9 cellular contexts compared by ENCODE assay signal in genomic region chr5:116361171-116361967, GRCh38.
DNase-seq lines count a peak whose midpoint lies in the region; ATAC-seq and TF ChIP-seq lines count a peak whose summit lies in the region.
"Had no signal": no experiment of that assay in that cellular context is flagged by ENCODE, and none has a peak within 500 bp of the region (broad histone marks: within the 10 kb centered on the region; RNA-seq: fewer than 3 reads in every experiment).

No MANE protein-coding gene starts in this region.

- ATAC-seq in right lobe of liver = peak; percentile 71 to 85 (median 78)
- ATAC-seq in HG03378 (IDR thresholded peaks at IDR 0.05; ENCODE audit: unreplicated experiment) = no peak

- TF ChIP-seq CTCF in right lobe of liver (IDR thresholded peaks at IDR 0.05) = peak in 3 of 4 donors; percentile 6 to 26 (median 13)
- peak in 2 of 6 experiments; percentile 11 to 31 for TF ChIP-seq CTCF in thyroid gland (IDR thresholded peaks at IDR 0.05)

- WGBS in ectodermal cell, 2 experiments = 55 to 58% methylated on average over 53 of the region's 53 CpGs
- 76% methylated on average over 22 of the region's 53 CpGs for WGBS in right lobe of liver (ENCODE audit: insufficient coverage, low coverage, low lambda C conversion rate, missing lambda C conversion rate)
- WGBS in thyroid gland, 2 donors = 34 to 63% methylated on average over 31 to 49 of the region's 53 CpGs

- no peaks in the 10 kb centered on the region for H3K36me3 ChIP-seq in ectodermal cell (ENCODE audit: control insufficient read depth, insufficient read depth, low read length)
- no peaks in the 10 kb centered on the region for H3K36me3 ChIP-seq in right lobe of liver
- no peaks in the 10 kb centered on the region for H3K36me3 ChIP-seq in thyroid gland

- H3K27me3 ChIP-seq in ectodermal cell (ENCODE audit: control insufficient read depth, insufficient read depth, low read length, poor library complexity, severe bottlenecking) (no peaks in the 10 kb centered on the region), right lobe of liver (no peaks in the 10 kb centered on the region), thyroid gland (no peaks in the 10 kb centered on the region)

- H3K9me3 ChIP-seq in ectodermal cell (ENCODE audit: control insufficient read depth, low read length) (no peaks in the 10 kb centered on the region), right lobe of liver (no peaks in the 10 kb centered on the region), thyroid gland (no peaks in the 10 kb centered on the region)

- H3K27ac ChIP-seq in ectodermal cell (ENCODE audit: insufficient read depth, low read depth, low read length, poor library complexity, severe bottlenecking) = no peak overlapping the region
- no peak overlapping the region for H3K27ac ChIP-seq in right lobe of liver
- H3K27ac ChIP-seq in thyroid gland = no peak overlapping the region

- peak overlapping the region; percentile 29 for H3K4me3 ChIP-seq in ectodermal cell (ENCODE audit: insufficient read depth, low read depth, low read length)
- H3K4me3 ChIP-seq in right lobe of liver = peak overlapping the region in 2 of 3 donors; percentile 28 to 48
- peak overlapping the region in 1 of 3 donors; percentile 16 for H3K4me3 ChIP-seq in thyroid gland (replicated peaks in 1 of 3)

- H3K4me1 ChIP-seq in ectodermal cell (ENCODE audit: control insufficient read depth, insufficient read depth, low read length) = no peaks in the 10 kb centered on the region
- no peaks in the 10 kb centered on the region for H3K4me1 ChIP-seq in right lobe of liver
- H3K4me1 ChIP-seq in thyroid gland = peaks cover 15 to 21% of the 10 kb centered on the region in 2 donors

- TF ChIP-seq POLR2A in right lobe of liver (IDR thresholded peaks at IDR 0.05) (no peak), thyroid gland (IDR thresholded peaks at IDR 0.05) (no peak)

- peak; percentile 41 for DNase-seq in NCI-H2171 (lab: John Stamatoyannopoulos, UW)
- DNase-seq in right lobe of liver = peak in 2 of 3 donors; percentile 31 to 71
- DNase-seq in thyroid gland = peak; percentile 68 to 76
- no peak for DNase-seq in NCI-H510A (lab: John Stamatoyannopoulos, UW)
- no peak for DNase-seq in stimulated activated CD4-positive, alpha-beta T cell treated with anti-CD3 and anti-CD28 coated beads, Interleukin-2, amount 100 ng/mL, for 24 hours
- no peak for DNase-seq in GM19238 (ENCODE audit: insufficient read length, low spot score)
- DNase-seq: activated naive CD4-positive, alpha-beta T cell treated with anti-CD3 and anti-CD28 coated beads, Interleukin-2, amount 10 ng/mL, durations not matched to agents 7 days and 5 days had no signal

- intact Hi-C loops in right lobe of liver (cut with DNase I) (no loop called here), thyroid gland (cut with DNase I) (no loop called here)

Comparison
In these comparisons a context has a peak if more than half of its experiments do, and no peak if none do; other contexts are left out.
1. DNase-seq: peak in NCI-H2171 (single experiment), right lobe of liver (2 of 3) and thyroid gland (2 of 2); none in NCI-H510A (single experiment), stimulated activated CD4-positive, alpha-beta T cell treated with anti-CD3 and anti-CD28 coated beads, Interleukin-2, amount 100 ng/mL, for 24 hours (0 of 2) and GM19238 (single experiment).